ENCODE assay signal across 1 cellular context in genomic region chr16:87380875-87381274, GRCh38.
TF ChIP-seq lines count a peak whose summit lies in the region.

No MANE protein-coding gene starts in this region.

TF ChIP-seq in K562, 482 proteins besides CTCF, POLR2A, EP300 and RAD21 (continued from another document):
- TF ChIP-seq, protein P1, sequence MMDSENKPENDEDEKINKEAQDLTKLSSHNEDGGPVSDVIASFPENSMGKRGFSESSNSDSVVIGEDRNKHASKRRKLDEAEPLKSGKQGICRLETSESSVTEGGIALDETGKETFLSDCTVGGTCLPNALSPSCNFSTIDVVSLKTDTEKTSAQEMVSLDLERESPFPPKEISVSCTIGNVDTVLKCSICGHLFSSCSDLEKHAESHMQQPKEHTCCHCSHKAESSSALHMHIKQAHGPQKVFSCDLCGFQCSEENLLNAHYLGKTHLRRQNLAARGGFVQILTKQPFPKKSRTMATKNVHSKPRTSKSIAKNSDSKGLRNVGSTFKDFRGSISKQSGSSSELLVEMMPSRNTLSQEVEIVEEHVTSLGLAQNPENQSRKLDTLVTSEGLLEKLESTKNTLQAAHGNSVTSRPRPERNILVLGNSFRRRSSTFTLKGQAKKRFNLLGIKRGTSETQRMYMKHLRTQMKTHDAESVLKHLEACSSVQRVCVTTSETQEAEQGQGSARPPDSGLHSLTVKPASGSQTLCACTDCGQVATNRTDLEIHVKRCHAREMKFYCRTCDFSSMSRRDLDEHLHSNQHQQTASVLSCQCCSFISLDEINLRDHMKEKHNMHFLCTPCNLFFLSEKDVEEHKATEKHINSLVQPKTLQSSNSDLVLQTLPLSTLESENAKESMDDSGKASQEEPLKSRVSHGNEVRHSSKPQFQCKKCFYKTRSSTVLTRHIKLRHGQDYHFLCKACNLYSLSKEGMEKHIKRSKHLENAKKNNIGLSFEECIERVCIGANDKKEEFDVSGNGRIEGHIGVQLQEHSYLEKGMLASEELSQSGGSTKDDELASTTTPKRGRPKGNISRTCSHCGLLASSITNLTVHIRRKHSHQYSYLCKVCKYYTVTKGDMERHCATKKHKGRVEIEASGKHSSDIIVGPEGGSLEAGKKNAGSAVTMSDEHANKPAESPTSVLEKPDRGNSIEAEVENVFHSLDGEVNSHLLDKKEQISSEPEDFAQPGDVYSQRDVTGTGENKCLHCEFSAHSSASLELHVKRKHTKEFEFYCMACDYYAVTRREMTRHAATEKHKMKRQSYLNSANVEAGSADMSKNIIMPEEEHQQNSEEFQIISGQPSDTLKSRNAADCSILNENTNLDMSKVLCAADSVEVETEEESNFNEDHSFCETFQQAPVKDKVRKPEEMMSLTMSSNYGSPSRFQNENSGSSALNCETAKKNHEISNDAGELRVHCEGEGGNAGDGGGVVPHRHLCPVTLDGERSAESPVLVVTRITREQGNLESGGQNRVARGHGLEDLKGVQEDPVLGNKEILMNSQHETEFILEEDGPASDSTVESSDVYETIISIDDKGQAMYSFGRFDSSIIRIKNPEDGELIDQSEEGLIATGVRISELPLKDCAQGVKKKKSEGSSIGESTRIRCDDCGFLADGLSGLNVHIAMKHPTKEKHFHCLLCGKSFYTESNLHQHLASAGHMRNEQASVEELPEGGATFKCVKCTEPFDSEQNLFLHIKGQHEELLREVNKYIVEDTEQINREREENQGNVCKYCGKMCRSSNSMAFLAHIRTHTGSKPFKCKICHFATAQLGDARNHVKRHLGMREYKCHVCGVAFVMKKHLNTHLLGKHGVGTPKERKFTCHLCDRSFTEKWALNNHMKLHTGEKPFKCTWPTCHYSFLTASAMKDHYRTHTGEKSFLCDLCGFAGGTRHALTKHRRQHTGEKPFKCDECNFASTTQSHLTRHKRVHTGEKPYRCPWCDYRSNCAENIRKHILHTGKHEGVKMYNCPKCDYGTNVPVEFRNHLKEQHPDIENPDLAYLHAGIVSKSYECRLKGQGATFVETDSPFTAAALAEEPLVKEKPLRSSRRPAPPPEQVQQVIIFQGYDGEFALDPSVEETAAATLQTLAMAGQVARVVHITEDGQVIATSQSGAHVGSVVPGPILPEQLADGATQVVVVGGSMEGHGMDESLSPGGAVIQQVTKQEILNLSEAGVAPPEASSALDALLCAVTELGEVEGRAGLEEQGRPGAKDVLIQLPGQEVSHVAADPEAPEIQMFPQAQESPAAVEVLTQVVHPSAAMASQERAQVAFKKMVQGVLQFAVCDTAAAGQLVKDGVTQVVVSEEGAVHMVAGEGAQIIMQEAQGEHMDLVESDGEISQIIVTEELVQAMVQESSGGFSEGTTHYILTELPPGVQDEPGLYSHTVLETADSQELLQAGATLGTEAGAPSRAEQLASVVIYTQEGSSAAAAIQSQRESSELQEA (IDR thresholded peaks at IDR 0.05; ENCODE audit: low read depth) = no peak
- no peak for TF ChIP-seq SREBF1 (IDR thresholded peaks at IDR 0.05; ENCODE audit: borderline replicate concordance, low read depth, low read length)
- TF ChIP-seq ZFPM2 (CRISPR knock-in tag; IDR thresholded peaks at IDR 0.05) = no peak
- TF ChIP-seq KAT8 (IDR thresholded peaks at IDR 0.05; ENCODE audit: low read depth) = no peak
- TF ChIP-seq MEIS2 (IDR thresholded peaks at IDR 0.05; ENCODE audit: partially characterized antibody) = no peak
- TF ChIP-seq NFRKB (IDR thresholded peaks at IDR 0.05; ENCODE audit: low read depth) = no peak
